23 cellular contexts compared by ENCODE assay signal in genomic region chr6:51570168-51570921, GRCh38.
"Had no signal": no experiment of that assay in that cellular context is flagged by ENCODE, and none has a peak within 500 bp of the region (broad histone marks: within the 10 kb centered on the region; RNA-seq: fewer than 3 reads in every experiment).

No MANE protein-coding gene starts in this region.

- H3K4me1 ChIP-seq: lower lobe of right lung, testis had no signal

- H3K4me2 ChIP-seq: neural progenitor cell had no signal

- H3K9ac ChIP-seq: neural progenitor cell had no signal

- H3K4me3 ChIP-seq: coronary artery, lower lobe of right lung, neural progenitor cell, testis had no signal

- ATAC-seq: activated CD4-positive, alpha-beta T cell treated with anti-CD3 and anti-CD28 coated beads for 36 hours; activated T-cell treated with anti-CD3 and anti-CD28 coated beads, Interleukin-2, amount 50 U/mL, for 4 hours; lower lobe of right lung; sciatic nerve; stimulated activated naive B cell treated with anti-CD40 and anti-IgM and Interleukin-4, amounts not matched to agents 10 μg/mL and 1 μg/mL and 100 μg/mL, for 72 hours had no signal

- H3K4me1 Mint-ChIP-seq: activated CD4-positive, alpha-beta T cell treated with anti-CD3 and anti-CD28 coated beads for 36 hours; activated naive CD8-positive, alpha-beta T cell treated with anti-CD3 and anti-CD28 coated beads for 36 hours; naive B cell; stimulated activated naive B cell treated with anti-CD40 and anti-IgM and Interleukin-4, amounts not matched to agents 10 μg/mL and 1 μg/mL and 100 μg/mL, for 72 hours had no signal

- H3K9me3 ChIP-seq: lower lobe of right lung, testis had no signal

- H3K9me3 Mint-ChIP-seq: activated T-helper 2 cell treated with anti-CD3 and anti-CD28 coated beads, Interferon-gamma antibody, Interleukin-2, Interleukin-4, amounts not matched to agents 10 μg/mL and 5 μg/mL and 100 μg/mL, durations not matched to agents 14 hours and 24 hours and 36 hours; stimulated activated naive B cell treated with anti-CD40 and anti-IgM and Interleukin-4, amounts not matched to agents 10 μg/mL and 1 μg/mL and 100 μg/mL, for 72 hours; type B pancreatic cell had no signal

- H3K27ac Mint-ChIP-seq: activated CD4-positive, alpha-beta T cell treated with anti-CD3 and anti-CD28 coated beads for 36 hours; activated naive CD8-positive, alpha-beta T cell treated with anti-CD3 and anti-CD28 coated beads for 36 hours; activated T-helper 2 cell treated with anti-CD3 and anti-CD28 coated beads, Interferon-gamma antibody, Interleukin-2, Interleukin-4, amounts not matched to agents 10 μg/mL and 5 μg/mL and 100 μg/mL, durations not matched to agents 14 hours and 24 hours and 36 hours; naive B cell; neural progenitor cell; stimulated activated naive B cell treated with anti-CD40 and anti-IgM and Interleukin-4, amounts not matched to agents 10 μg/mL and 1 μg/mL and 100 μg/mL, for 72 hours; type B pancreatic cell; WTC11 had no signal

- H3K27me3 Mint-ChIP-seq: activated CD4-positive, alpha-beta T cell treated with anti-CD3 and anti-CD28 coated beads for 36 hours; activated naive CD8-positive, alpha-beta T cell treated with anti-CD3 and anti-CD28 coated beads for 36 hours; stimulated activated naive B cell treated with anti-CD40 and anti-IgM and Interleukin-4, amounts not matched to agents 10 μg/mL and 1 μg/mL and 100 μg/mL, for 72 hours; type B pancreatic cell had no signal

- H3K36me3 ChIP-seq: lower lobe of right lung, neural progenitor cell had no signal

- H3K36me3 Mint-ChIP-seq: activated naive CD8-positive, alpha-beta T cell treated with anti-CD3 and anti-CD28 coated beads for 36 hours; naive B cell; neural progenitor cell; stimulated activated naive B cell treated with anti-CD40 and anti-IgM and Interleukin-4, amounts not matched to agents 10 μg/mL and 1 μg/mL and 100 μg/mL, for 72 hours; type B pancreatic cell; WTC11 had no signal

- DNase-seq: activated CD4-positive, alpha-beta T cell treated with anti-CD3 and anti-CD28 coated beads for 36 hours; activated CD4-positive, alpha-beta T cell treated with anti-CD3 and anti-CD28 coated beads, Interleukin-2, amount 50 U/mL, for 48 hours; activated CD8-positive, alpha-beta memory T cell treated with anti-CD3 and anti-CD28 coated beads, Interleukin-2, amount 50 U/mL, for 48 hours; activated naive CD4-positive, alpha-beta T cell treated with Interleukin-2 at 50 U/mL for 16 hours; activated naive CD8-positive, alpha-beta T cell treated with anti-CD3 and anti-CD28 coated beads for 36 hours; activated T-cell treated with anti-CD3 and anti-CD28 coated beads, Interleukin-2, amount 50 U/mL, for 4 hours; cerebellar nuclear complex; kidney; lower lobe of right lung; naive B cell; posterior cingulate gyrus; small intestine; stimulated activated CD4-positive, alpha-beta T cell treated with anti-CD3 and anti-CD28 coated beads, Interleukin-15, amount 100 ng/mL, for 24 hours; stimulated activated CD8-positive, alpha-beta memory T cell treated with anti-CD3 and anti-CD28 coated beads, Interleukin-4, amount 100 ng/mL, for 48 hours; stimulated activated naive B cell treated with anti-CD40 and anti-IgM and Interleukin-4, amounts not matched to agents 10 μg/mL and 1 μg/mL and 100 μg/mL, for 72 hours; T-helper 9 cell; testis had no signal

- H3K27me3 ChIP-seq: neural progenitor cell, testis had no signal

- H2AFZ ChIP-seq: neural progenitor cell had no signal

- H3K27ac ChIP-seq: coronary artery, lower lobe of right lung, neural progenitor cell, testis had no signal

- H3K4me3 Mint-ChIP-seq: activated CD4-positive, alpha-beta T cell treated with anti-CD3 and anti-CD28 coated beads for 36 hours; activated naive CD8-positive, alpha-beta T cell treated with anti-CD3 and anti-CD28 coated beads for 36 hours; activated T-cell treated with anti-CD3 and anti-CD28 coated beads, Interleukin-2, amount 50 U/mL, for 4 hours; naive B cell; neural progenitor cell; stimulated activated naive B cell treated with anti-CD40 and anti-IgM and Interleukin-4, amounts not matched to agents 10 μg/mL and 1 μg/mL and 100 μg/mL, for 72 hours; type B pancreatic cell; WTC11 had no signal
